Comparison of ENCODE assay signal across 34 cellular contexts in genomic region chr18:11810379-11810778, GRCh38.
"Had no signal": no experiment of that assay in that cellular context is flagged by ENCODE, and none has a peak within 500 bp of the region (broad histone marks: within the 10 kb centered on the region; RNA-seq: fewer than 3 reads in every experiment).

No MANE protein-coding gene starts in this region.

- H3K9me3 Mint-ChIP-seq: activated CD4-positive, alpha-beta memory T cell treated with anti-CD3 and anti-CD28 coated beads for 36 hours; activated CD4-positive, alpha-beta T cell treated with anti-CD3 and anti-CD28 coated beads, Interleukin-2, amount 10 ng/mL, durations not matched to agents 24 days and 14 days; activated naive CD4-positive, alpha-beta T cell treated with anti-CD3 and anti-CD28 coated beads, Interleukin-2, amount 10 ng/mL, durations not matched to agents 7 days and 5 days; activated naive CD4-positive, alpha-beta T cell treated with anti-CD3 and anti-CD28 coated beads, Interleukin-2, amount 50 U/mL, for 72 hours; activated naive CD8-positive, alpha-beta T cell treated with anti-CD3 and anti-CD28 coated beads, Interleukin-2, amount 10 ng/mL, durations not matched to agents 7 days and 5 days; activated T-cell treated with anti-CD3 and anti-CD28 coated beads, Interleukin-2, amount 50 U/mL, for 72 hours; brain; dendritic cell treated with granulocyte-macrophage colony-stimulating factor and Interleukin-4, amounts not matched to agents 40 ng/mL and 50 ng/mL, for 4 days; T-cell; T-helper 1 cell treated with Interleukin-12 subunit alpha and Interleukin-12 subunit beta and Interleukin-4 antibody, amounts not matched to agents 30 μg/mL and 1 μg/mL, for 36 hours had no signal

- H3K4me1 ChIP-seq: ascending aorta, breast epithelium had no signal

- H3K4me1 Mint-ChIP-seq: activated CD4-positive, alpha-beta T cell treated with anti-CD3 and anti-CD28 coated beads for 36 hours; activated CD4-positive, alpha-beta T cell treated with anti-CD3 and anti-CD28 coated beads, Interleukin-2, amount 10 ng/mL, durations not matched to agents 24 days and 14 days; activated CD8-positive, alpha-beta memory T cell treated with anti-CD3 and anti-CD28 coated beads, Interleukin-2, amount 10 ng/mL, durations not matched to agents 7 days and 5 days; activated naive CD4-positive, alpha-beta T cell treated with anti-CD3 and anti-CD28 coated beads, Interleukin-2, amount 10 ng/mL, durations not matched to agents 7 days and 5 days; activated naive CD8-positive, alpha-beta T cell treated with anti-CD3 and anti-CD28 coated beads, Interleukin-2, amount 10 ng/mL, durations not matched to agents 7 days and 5 days; brain; T-cell had no signal

- H3K36me3 ChIP-seq: ascending aorta, breast epithelium, cardiac muscle cell, esophagus muscularis mucosa, gastrocnemius medialis, heart left ventricle, WERI-Rb-1 had no signal

- H3K36me3 Mint-ChIP-seq: activated CD4-positive, alpha-beta memory T cell treated with anti-CD3 and anti-CD28 coated beads for 36 hours; activated CD8-positive, alpha-beta memory T cell treated with anti-CD3 and anti-CD28 coated beads, Interleukin-2, amount 10 ng/mL, durations not matched to agents 7 days and 5 days; activated naive CD4-positive, alpha-beta T cell treated with anti-CD3 and anti-CD28 coated beads, Interleukin-2, amount 10 ng/mL, durations not matched to agents 7 days and 5 days; activated naive CD4-positive, alpha-beta T cell treated with anti-CD3 and anti-CD28 coated beads, Interleukin-2, amount 50 U/mL, for 72 hours; activated naive CD8-positive, alpha-beta T cell treated with anti-CD3 and anti-CD28 coated beads, Interleukin-2, amount 10 ng/mL, durations not matched to agents 7 days and 5 days; brain; T-cell had no signal

- H3K4me3 ChIP-seq: ascending aorta, breast epithelium, cardiac muscle cell, coronary artery, dorsolateral prefrontal cortex, esophagus muscularis mucosa, gastrocnemius medialis, heart left ventricle had no signal

- H3K27ac ChIP-seq: ascending aorta, breast epithelium, cardiac muscle cell, coronary artery, esophagus muscularis mucosa, foreskin keratinocyte, gastrocnemius medialis, heart left ventricle, WERI-Rb-1 had no signal

- DNase-seq: activated CD4-positive, alpha-beta memory T cell treated with anti-CD3 and anti-CD28 coated beads for 36 hours; activated CD4-positive, alpha-beta T cell treated with anti-CD3 and anti-CD28 coated beads for 36 hours; activated CD4-positive, alpha-beta T cell treated with anti-CD3 and anti-CD28 coated beads, Interleukin-2, amount 10 ng/mL, durations not matched to agents 24 days and 14 days; activated CD4-positive, CD25-positive, alpha-beta regulatory T cell; activated CD4-positive, CD25-positive, alpha-beta regulatory T cell treated with anti-CD3 and anti-CD28 coated beads, Interleukin-2, amount 50 U/mL, for 72 hours; activated CD8-positive, alpha-beta memory T cell treated with anti-CD3 and anti-CD28 coated beads, Interleukin-2, amount 10 ng/mL, durations not matched to agents 7 days and 5 days; activated CD8-positive, alpha-beta memory T cell treated with anti-CD3 and anti-CD28 coated beads, Interleukin-2, amount 50 U/mL, for 4 hours; activated CD8-positive, alpha-beta T cell treated with anti-CD3 and anti-CD28 coated beads, Interleukin-2, amount 10 ng/mL, durations not matched to agents 7 days and 5 days; activated gamma-delta T cell; activated naive CD4-positive, alpha-beta T cell; activated naive CD4-positive, alpha-beta T cell treated with anti-CD3 and anti-CD28 coated beads, Interleukin-2, amount 10 ng/mL, durations not matched to agents 7 days and 5 days; activated naive CD8-positive, alpha-beta T cell treated with anti-CD3 and anti-CD28 coated beads, Interleukin-2, amount 10 ng/mL, durations not matched to agents 7 days and 5 days; activated T-cell treated with anti-CD3 and anti-CD28 coated beads, Interleukin-2, amount 50 U/mL, for 1 hour; activated T-cell treated with anti-CD3 and anti-CD28 coated beads, Interleukin-2, amount 50 U/mL, for 72 hours; central memory CD4-positive, alpha-beta T cell; dorsolateral prefrontal cortex; effector memory CD4-positive, alpha-beta T cell; erythroblast; foreskin keratinocyte; gastrocnemius medialis; glutamatergic neuron; heart left ventricle; T-cell; T-helper 9 cell; WERI-Rb-1 had no signal

- ATAC-seq: activated CD4-positive, alpha-beta T cell treated with anti-CD3 and anti-CD28 coated beads for 36 hours; activated CD8-positive, alpha-beta memory T cell treated with anti-CD3 and anti-CD28 coated beads, Interleukin-2, amount 10 ng/mL, durations not matched to agents 7 days and 5 days; activated CD8-positive, alpha-beta T cell treated with anti-CD3 and anti-CD28 coated beads, Interleukin-2, amount 10 ng/mL, durations not matched to agents 7 days and 5 days; activated naive CD4-positive, alpha-beta T cell treated with anti-CD3 and anti-CD28 coated beads, Interleukin-2, amount 50 U/mL, for 72 hours; activated T-cell treated with anti-CD3 and anti-CD28 coated beads, Interleukin-2, amount 50 U/mL, for 72 hours; foreskin keratinocyte; gastrocnemius medialis; T-cell had no signal

- H3K9me3 ChIP-seq: ascending aorta, breast epithelium, esophagus muscularis mucosa, gastrocnemius medialis, heart left ventricle had no signal

- H3K27ac Mint-ChIP-seq: activated CD4-positive, alpha-beta memory T cell treated with anti-CD3 and anti-CD28 coated beads for 36 hours; activated CD4-positive, alpha-beta T cell treated with anti-CD3 and anti-CD28 coated beads for 36 hours; activated CD4-positive, alpha-beta T cell treated with anti-CD3 and anti-CD28 coated beads, Interleukin-2, amount 10 ng/mL, durations not matched to agents 24 days and 14 days; activated CD8-positive, alpha-beta memory T cell treated with anti-CD3 and anti-CD28 coated beads, Interleukin-2, amount 10 ng/mL, durations not matched to agents 7 days and 5 days; activated CD8-positive, alpha-beta T cell treated with anti-CD3 and anti-CD28 coated beads, Interleukin-2, amount 10 ng/mL, durations not matched to agents 7 days and 5 days; activated naive CD4-positive, alpha-beta T cell treated with anti-CD3 and anti-CD28 coated beads, Interleukin-2, amount 10 ng/mL, durations not matched to agents 7 days and 5 days; activated naive CD4-positive, alpha-beta T cell treated with anti-CD3 and anti-CD28 coated beads, Interleukin-2, amount 50 U/mL, for 72 hours; activated naive CD8-positive, alpha-beta T cell treated with anti-CD3 and anti-CD28 coated beads, Interleukin-2, amount 10 ng/mL, durations not matched to agents 7 days and 5 days; activated T-cell treated with anti-CD3 and anti-CD28 coated beads, Interleukin-2, amount 50 U/mL, for 72 hours; brain; dendritic cell treated with granulocyte-macrophage colony-stimulating factor and Interleukin-4, amounts not matched to agents 40 ng/mL and 50 ng/mL, for 4 days; T-cell; T-helper 1 cell treated with Interleukin-12 subunit alpha and Interleukin-12 subunit beta and Interleukin-4 antibody, amounts not matched to agents 30 μg/mL and 1 μg/mL, for 36 hours had no signal

- H3K4me3 Mint-ChIP-seq: activated CD4-positive, alpha-beta memory T cell treated with anti-CD3 and anti-CD28 coated beads for 36 hours; activated CD4-positive, alpha-beta T cell treated with anti-CD3 and anti-CD28 coated beads for 36 hours; activated CD4-positive, alpha-beta T cell treated with anti-CD3 and anti-CD28 coated beads, Interleukin-2, amount 10 ng/mL, durations not matched to agents 24 days and 14 days; activated CD8-positive, alpha-beta memory T cell treated with anti-CD3 and anti-CD28 coated beads, Interleukin-2, amount 10 ng/mL, durations not matched to agents 7 days and 5 days; activated CD8-positive, alpha-beta T cell treated with anti-CD3 and anti-CD28 coated beads, Interleukin-2, amount 10 ng/mL, durations not matched to agents 7 days and 5 days; activated naive CD4-positive, alpha-beta T cell treated with anti-CD3 and anti-CD28 coated beads, Interleukin-2, amount 10 ng/mL, durations not matched to agents 7 days and 5 days; activated naive CD8-positive, alpha-beta T cell treated with anti-CD3 and anti-CD28 coated beads, Interleukin-2, amount 10 ng/mL, durations not matched to agents 7 days and 5 days; activated T-cell treated with anti-CD3 and anti-CD28 coated beads, Interleukin-2, amount 50 U/mL, for 72 hours; brain; dendritic cell treated with granulocyte-macrophage colony-stimulating factor and Interleukin-4, amounts not matched to agents 40 ng/mL and 50 ng/mL, for 4 days; T-cell; T-helper 1 cell treated with Interleukin-12 subunit alpha and Interleukin-12 subunit beta and Interleukin-4 antibody, amounts not matched to agents 30 μg/mL and 1 μg/mL, for 36 hours had no signal

- H3K27me3 Mint-ChIP-seq: brain had no signal

- H3K27me3 ChIP-seq: ascending aorta, breast epithelium, cardiac muscle cell, esophagus muscularis mucosa, foreskin keratinocyte, gastrocnemius medialis, heart left ventricle had no signal
